Comparison of ENCODE assay signal across 1 cellular context in the genomic region with DNA sequence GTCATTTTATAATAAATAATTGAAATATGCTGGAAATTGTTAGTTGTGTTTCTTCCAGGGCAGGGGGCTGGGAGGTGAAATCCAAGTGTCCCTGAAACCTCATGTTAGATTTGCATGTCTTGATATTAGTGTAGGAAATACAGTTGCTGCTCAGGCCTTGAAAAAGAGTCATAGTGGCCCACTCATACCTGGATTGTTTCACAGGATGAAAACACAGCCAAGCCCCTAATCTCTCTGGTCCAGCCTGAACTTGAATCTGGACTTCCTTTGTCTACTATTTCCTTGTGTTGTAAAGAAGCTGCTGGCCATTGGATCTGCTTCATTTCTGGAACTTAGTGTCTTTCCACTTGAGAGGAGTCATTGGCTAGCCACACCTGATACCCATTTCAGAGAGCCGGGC.
TF ChIP-seq lines count a peak whose summit lies in the region.

No MANE protein-coding gene starts in this region.

TF ChIP-seq in WTC11, 78 proteins besides CTCF, POLR2A, EP300 and RAD21 (continued from another document):
- no peak for TF ChIP-seq ZNF232 (CRISPR knock-in tag; IDR thresholded peaks at IDR 0.05)
TF ChIP-seq in WTC11: peak in this region for 0.
